8 cellular contexts compared by ENCODE assay signal in the genomic region with DNA sequence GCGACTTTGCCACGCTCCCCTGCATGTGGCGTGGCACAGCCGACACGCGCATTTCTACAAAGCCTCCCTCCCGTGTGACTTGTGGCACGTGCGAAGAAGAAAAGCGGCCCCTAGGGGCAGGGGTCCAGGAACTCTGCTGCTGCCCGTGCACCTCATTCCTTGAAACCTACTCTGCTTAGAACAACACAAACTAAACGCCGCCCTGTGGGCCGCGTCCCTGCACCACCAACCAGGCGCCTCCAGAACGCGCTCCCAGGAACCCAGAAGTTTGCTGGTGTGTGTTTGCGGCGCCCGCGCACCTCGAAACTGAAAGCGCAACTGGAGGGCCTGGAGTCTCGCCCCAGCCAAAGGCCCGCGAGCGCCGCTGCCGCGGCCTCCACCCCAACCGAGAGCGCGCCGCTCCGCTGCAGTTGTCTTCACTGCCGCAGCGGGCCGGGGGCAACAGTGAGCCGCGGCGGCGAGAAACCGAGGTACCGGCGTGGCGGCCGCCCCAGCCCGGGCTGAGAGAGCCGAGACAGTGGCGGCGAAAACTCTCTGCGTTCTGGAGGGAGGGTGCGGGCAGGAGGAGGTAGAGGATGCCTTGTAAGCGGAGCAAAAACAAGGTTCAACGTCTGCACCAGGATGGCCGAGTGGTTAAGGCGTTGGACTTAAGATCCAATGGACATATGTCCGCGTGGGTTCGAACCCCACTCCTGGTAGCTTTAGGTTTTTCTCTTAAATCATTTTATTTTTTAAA.
DNase-seq lines count a peak whose midpoint lies in the region; ATAC-seq and TF ChIP-seq lines count a peak whose summit lies in the region.

No MANE protein-coding gene starts in this region.

- no peaks in the 10 kb centered on the region for H3K36me3 ChIP-seq in thymus (ENCODE audit: control insufficient read depth, insufficient read depth)

- peaks cover 27% of the 10 kb centered on the region for H3K4me1 Mint-ChIP-seq in activated naive CD8-positive, alpha-beta T cell treated with anti-CD3 and anti-CD28 coated beads, Interleukin-2, amount 10 ng/mL, durations not matched to agents 7 days and 5 days
- peaks cover 29% of the 10 kb centered on the region for H3K4me1 Mint-ChIP-seq in osteocyte (ENCODE audit: unreplicated experiment)

- ATAC-seq in HG02678 (IDR thresholded peaks at IDR 0.05; ENCODE audit: unreplicated experiment) = peak; percentile 88
- peak; percentile 93 for ATAC-seq in activated naive CD8-positive, alpha-beta T cell treated with anti-CD3 and anti-CD28 coated beads, Interleukin-2, amount 10 ng/mL, durations not matched to agents 7 days and 5 days (ENCODE audit: low read depth)

- H3K4me1 ChIP-seq in thymus (ENCODE audit: control insufficient read depth, insufficient read depth, low read length) = peaks cover 6% of the 10 kb centered on the region

- peaks cover 1% of the 10 kb centered on the region for H3K36me3 Mint-ChIP-seq in activated naive CD8-positive, alpha-beta T cell treated with anti-CD3 and anti-CD28 coated beads, Interleukin-2, amount 10 ng/mL, durations not matched to agents 7 days and 5 days
- no peaks in the 10 kb centered on the region for H3K36me3 Mint-ChIP-seq in osteocyte (ENCODE audit: unreplicated experiment)

- peak overlapping the region; percentile 99 for H3K27ac Mint-ChIP-seq in activated naive CD8-positive, alpha-beta T cell treated with anti-CD3 and anti-CD28 coated beads, Interleukin-2, amount 10 ng/mL, durations not matched to agents 7 days and 5 days
- peak overlapping the region; percentile 97 for H3K27ac Mint-ChIP-seq in osteocyte (ENCODE audit: unreplicated experiment)

- H3K9me3 Mint-ChIP-seq in activated naive CD8-positive, alpha-beta T cell treated with anti-CD3 and anti-CD28 coated beads, Interleukin-2, amount 10 ng/mL, durations not matched to agents 7 days and 5 days = peaks cover 1% of the 10 kb centered on the region
- no peaks in the 10 kb centered on the region for H3K9me3 Mint-ChIP-seq in osteocyte (ENCODE audit: unreplicated experiment)

- peak; percentile 73 for TF ChIP-seq CTCF in GM12873 (IDR thresholded peaks at IDR 0.05; ENCODE audit: insufficient read depth, low read depth, low read length, missing control alignments)
- TF ChIP-seq CTCF in osteocyte (IDR thresholded peaks at IDR 0.05) = peak; percentile 72

- intact Hi-C loops in head of caudate nucleus (cut with DNase I) = loop anchor here (5.0 kb wide), 1 partner anchor 119 kb away; the partner anchor contains the start of gene SF3B5

- peaks cover 3% of the 10 kb centered on the region for H3K27me3 Mint-ChIP-seq in activated naive CD8-positive, alpha-beta T cell treated with anti-CD3 and anti-CD28 coated beads, Interleukin-2, amount 10 ng/mL, durations not matched to agents 7 days and 5 days
- no peaks in the 10 kb centered on the region for H3K27me3 Mint-ChIP-seq in osteocyte (ENCODE audit: unreplicated experiment)

- H3K4me3 Mint-ChIP-seq in activated naive CD8-positive, alpha-beta T cell treated with anti-CD3 and anti-CD28 coated beads, Interleukin-2, amount 10 ng/mL, durations not matched to agents 7 days and 5 days = peak overlapping the region; percentile 88
- peak overlapping the region; percentile 92 for H3K4me3 Mint-ChIP-seq in osteocyte (ENCODE audit: unreplicated experiment)

- POLR2A ChIA-PET in activated naive CD8-positive, alpha-beta T cell treated with anti-CD3 and anti-CD28 coated beads, Interleukin-2, amount 10 ng/mL, durations not matched to agents 7 days and 5 days (lab: Charles Lee) = interaction anchor here (1.0 to 1.3 kb wide), 3 partner anchors 65 to 152 kb away, joined by 5 to 9 read pairs (median 8); partner anchors contain the start of genes SF3B5 and STX11

- peak; percentile 92 for DNase-seq in NCI-H1105 (lab: John Stamatoyannopoulos, UW)
- peak; percentile 77 for DNase-seq in SKM-1 (lab: John Stamatoyannopoulos, UW; ENCODE audit: unreplicated experiment)
- DNase-seq in activated naive CD8-positive, alpha-beta T cell treated with anti-CD3 and anti-CD28 coated beads, Interleukin-2, amount 10 ng/mL, durations not matched to agents 7 days and 5 days = peak; percentile 92
- peak; percentile 85 to 98 (median 93) for DNase-seq in head of caudate nucleus
- peak; percentile 99 for DNase-seq in osteocyte (ENCODE audit: extremely low spot score, unreplicated experiment)

- no peaks in the 10 kb centered on the region for H3K9me3 ChIP-seq in thymus (ENCODE audit: control insufficient read depth)

- no peaks in the 10 kb centered on the region for H3K27me3 ChIP-seq in thymus (ENCODE audit: control insufficient read depth, insufficient read depth)

- under 1% methylated on average over 61 of the region's 61 CpGs for WGBS in thymus

- peak overlapping the region; percentile 98 for H3K27ac ChIP-seq in thymus (ENCODE audit: low read depth)

- H3K4me3 ChIP-seq in thymus (ENCODE audit: low read length) = peak overlapping the region; percentile 83

Comparison
In these comparisons a context has a peak if more than half of its experiments do, and no peak if none do; other contexts are left out.
1. Peak in every context shown above with its lines: DNase-seq, ATAC-seq, H3K4me3 ChIP-seq and H3K27ac ChIP-seq.